ENCODE assay signal across 8 cellular contexts in genomic region chr15:92898988-92899909, GRCh38. TPM values are rescaled to one million over a fixed set of nuclear protein-coding genes. Genes with fewer than 3 reads are reported as not detected.
DNase-seq lines count a peak whose midpoint lies in the region; ATAC-seq and TF ChIP-seq lines count a peak whose summit lies in the region.

No MANE protein-coding gene starts in this region.

- CTCF ChIA-PET in activated naive CD4-positive, alpha-beta T cell treated with anti-CD3 and anti-CD28 coated beads, Interleukin-2, amount 10 ng/mL, durations not matched to agents 7 days and 5 days (lab: Charles Lee) = interaction anchor here (1.0 to 6.9 kb wide), 12 partner anchors 10 to 102 kb away, joined by 3 to 45 read pairs (median 5); no protein-coding TSS in a partner anchor
- CTCF ChIA-PET in T-cell (lab: Charles Lee) = interaction anchor here (0.5 to 1.6 kb wide), 16 partner anchors 8 to 1241 kb away, joined by 3 to 38 read pairs (median 4); no protein-coding TSS in a partner anchor

- peak overlapping the region; percentile 100 for H3K27ac Mint-ChIP-seq in activated naive CD4-positive, alpha-beta T cell treated with anti-CD3 and anti-CD28 coated beads, Interleukin-2, amount 10 ng/mL, durations not matched to agents 7 days and 5 days
- peak overlapping the region; percentile 75 to 98 for H3K27ac Mint-ChIP-seq in T-cell

- H3K27me3 Mint-ChIP-seq in activated naive CD4-positive, alpha-beta T cell treated with anti-CD3 and anti-CD28 coated beads, Interleukin-2, amount 10 ng/mL, durations not matched to agents 7 days and 5 days = peaks cover 4% of the 10 kb centered on the region
- no peaks in the 10 kb centered on the region for H3K27me3 Mint-ChIP-seq in T-cell

- DNase-seq in activated naive CD4-positive, alpha-beta T cell treated with anti-CD3 and anti-CD28 coated beads, Interleukin-2, amount 10 ng/mL, durations not matched to agents 7 days and 5 days = no peak
- no peak for DNase-seq in activated naive CD4-positive, alpha-beta T cell (lab: John Stamatoyannopoulos, UW)
- no peak for DNase-seq in T-cell
- DNase-seq in fibroblast of mammary gland (ENCODE audit: low read depth) = peak; percentile 47

- H3K4me1 Mint-ChIP-seq in activated naive CD4-positive, alpha-beta T cell treated with anti-CD3 and anti-CD28 coated beads, Interleukin-2, amount 10 ng/mL, durations not matched to agents 7 days and 5 days = peaks cover 57% of the 10 kb centered on the region
- peaks cover 61 to 79% (median 64%) of the 10 kb centered on the region in 3 donors for H3K4me1 Mint-ChIP-seq in T-cell

- no peaks in the 10 kb centered on the region for H3K27me3 ChIP-seq in stomach smooth muscle (ENCODE audit: control insufficient read depth in 1 of 2, insufficient read depth in 2 of 2, low read length in 2 of 2)

- peak overlapping the region; percentile 54 for H3K4me3 Mint-ChIP-seq in activated naive CD4-positive, alpha-beta T cell treated with anti-CD3 and anti-CD28 coated beads, Interleukin-2, amount 10 ng/mL, durations not matched to agents 7 days and 5 days
- peak overlapping the region; percentile 43 to 99 (median 99) for H3K4me3 Mint-ChIP-seq in T-cell

- H3K36me3 ChIP-seq in stomach smooth muscle (ENCODE audit: control insufficient read depth in 2 of 2, insufficient read depth in 2 of 2, low read length in 2 of 2) = peaks cover 0 to 21% of the 10 kb centered on the region in 2 donors

- H3K4me3 ChIP-seq in fibroblast of mammary gland (ENCODE audit: control insufficient read depth, low read depth, low read length) (peak overlapping the region; percentile 83), stomach smooth muscle (ENCODE audit: low read length in 2 of 2) (peak overlapping the region in 1 of 2 donors; percentile 79)

- no peaks in the 10 kb centered on the region for H3K9me3 ChIP-seq in stomach smooth muscle (ENCODE audit: control insufficient read depth in 2 of 2, low read length in 2 of 2)

- no peak overlapping the region for H3K9ac ChIP-seq in stomach smooth muscle (ENCODE audit: low read length in 2 of 2)

- POLR2A ChIA-PET in T-cell (lab: Charles Lee) = interaction anchor here (0.5 to 11.6 kb wide), 18 partner anchors 8 to 131 kb away, joined by 3 to 372 read pairs (median 6); no protein-coding TSS in a partner anchor

- H3K4me1 ChIP-seq in stomach smooth muscle (ENCODE audit: control insufficient read depth, insufficient read depth, low read length) = peaks cover 6% of the 10 kb centered on the region

- ATAC-seq in T-cell (replicated peaks in 1 of 4) (no peak), HG03025 (IDR thresholded peaks at IDR 0.05; ENCODE audit: low FRiP score, unreplicated experiment) (no peak), GM19023 (IDR thresholded peaks at IDR 0.05; ENCODE audit: unreplicated experiment) (no peak), GM21390 (IDR thresholded peaks at IDR 0.05; ENCODE audit: unreplicated experiment) (no peak)

- H3K36me3 Mint-ChIP-seq in activated naive CD4-positive, alpha-beta T cell treated with anti-CD3 and anti-CD28 coated beads, Interleukin-2, amount 10 ng/mL, durations not matched to agents 7 days and 5 days = peaks cover 73% of the 10 kb centered on the region
- H3K36me3 Mint-ChIP-seq in T-cell = peaks cover 61% of the 10 kb centered on the region

- peaks cover 9% of the 10 kb centered on the region for H3K9me3 Mint-ChIP-seq in activated naive CD4-positive, alpha-beta T cell treated with anti-CD3 and anti-CD28 coated beads, Interleukin-2, amount 10 ng/mL, durations not matched to agents 7 days and 5 days
- H3K9me3 Mint-ChIP-seq in T-cell = peaks cover 0 to 7% (median 7%) of the 10 kb centered on the region in 3 donors

- peak; percentile 42 for TF ChIP-seq CTCF in fibroblast of mammary gland (conservative IDR thresholded peaks at IDR 0.05; ENCODE audit: control insufficient read depth, insufficient read depth, low read depth, low read length)

- peak overlapping the region; percentile 84 for H3K27ac ChIP-seq in stomach smooth muscle (ENCODE audit: low read length)

RNA-seq across cellular contexts. Expression of gene CHD2, which starts 0.9 kb away (rescaled TPM):
- total RNA-seq in T-cell = 100 to 1,000 TPM; 231 to 506 (median 266) TPM
